13 cellular contexts compared by ENCODE assay signal in genomic region chr12:639988-640387, GRCh38. TPM values are rescaled to one million over a fixed set of nuclear protein-coding genes. Genes with fewer than 3 reads are reported as not detected.
DNase-seq lines count a peak whose midpoint lies in the region; ATAC-seq and TF ChIP-seq lines count a peak whose summit lies in the region.
"Had no signal": no experiment of that assay in that cellular context is flagged by ENCODE, and none has a peak within 500 bp of the region (broad histone marks: within the 10 kb centered on the region; RNA-seq: fewer than 3 reads in every experiment).

No MANE protein-coding gene starts in this region.

- no peaks in the 10 kb centered on the region for H3K9me3 Mint-ChIP-seq in activated naive CD4-positive, alpha-beta T cell treated with anti-CD3 and anti-CD28 coated beads, Interleukin-2, amount 50 U/mL, for 24 hours
- H3K9me3 Mint-ChIP-seq in activated naive CD8-positive, alpha-beta T cell (ENCODE audit: low read depth), result no peaks in the 10 kb centered on the region
- no peaks in the 10 kb centered on the region for H3K9me3 Mint-ChIP-seq in type B pancreatic cell

- no peaks in the 10 kb centered on the region for H3K27me3 Mint-ChIP-seq in activated naive CD4-positive, alpha-beta T cell treated with anti-CD3 and anti-CD28 coated beads, Interleukin-2, amount 50 U/mL, for 24 hours
- no peaks in the 10 kb centered on the region for H3K27me3 Mint-ChIP-seq in activated naive CD8-positive, alpha-beta T cell
- no peaks in the 10 kb centered on the region for H3K27me3 Mint-ChIP-seq in type B pancreatic cell

- H3K79me2 ChIP-seq in smooth muscle cell (ENCODE audit: low read depth), result no peaks in the 10 kb centered on the region

- no peaks in the 10 kb centered on the region for H3K36me3 ChIP-seq in smooth muscle cell (ENCODE audit: low read depth)
- H3K36me3 ChIP-seq in BE2C, result no peaks in the 10 kb centered on the region
- H3K36me3 ChIP-seq: uterus had no signal

- peaks cover 1% of the 10 kb centered on the region for H3K36me3 Mint-ChIP-seq in activated naive CD4-positive, alpha-beta T cell treated with anti-CD3 and anti-CD28 coated beads, Interleukin-2, amount 50 U/mL, for 24 hours
- no peaks in the 10 kb centered on the region for H3K36me3 Mint-ChIP-seq in activated naive CD8-positive, alpha-beta T cell
- no peaks in the 10 kb centered on the region for H3K36me3 Mint-ChIP-seq in type B pancreatic cell

- H3K27ac ChIP-seq in smooth muscle cell (ENCODE audit: low read depth), result no peak overlapping the region

- H3K9me3 ChIP-seq in smooth muscle cell (replicated peaks; ENCODE audit: low read depth) (no peaks in the 10 kb centered on the region), BE2C (no peaks in the 10 kb centered on the region)
- H3K9me3 ChIP-seq: uterus had no signal

- no peaks in the 10 kb centered on the region for H3K27me3 ChIP-seq in smooth muscle cell (ENCODE audit: low read depth)
- no peaks in the 10 kb centered on the region for H3K27me3 ChIP-seq in BE2C
- H3K27me3 ChIP-seq: uterus had no signal

- WGBS in smooth muscle cell (ENCODE audit: low lambda C conversion rate), result 96% methylated on average over 5 of the region's 5 CpGs

- DNase-seq in activated naive CD4-positive, alpha-beta T cell treated with anti-CD3 and anti-CD28 coated beads, Interleukin-2, amount 50 U/mL, for 16 hours, result no peak
- DNase-seq in midbrain (lab: John Stamatoyannopoulos, UW) (peak; percentile 42), type B pancreatic cell (ENCODE audit: extremely low spot score, unreplicated experiment) (no peak), smooth muscle cell (lab: John Stamatoyannopoulos, UW; ENCODE audit: unreplicated experiment) (no peak), BE2C (no peak)
- DNase-seq: activated CD4-positive, CD25-positive, alpha-beta regulatory T cell; caudate nucleus; NCI-H1930; uterus had no signal

- TF ChIP-seq CTCF in type B pancreatic cell (conservative IDR thresholded peaks at IDR 0.05), result no peak
- no peak for TF ChIP-seq CTCF in smooth muscle cell (IDR thresholded peaks at IDR 0.05; ENCODE audit: borderline replicate concordance, insufficient read depth, poor library complexity, severe bottlenecking)
- no peak for TF ChIP-seq CTCF in BE2C (IDR thresholded peaks at IDR 0.05; ENCODE audit: low read depth, low read length)

- peaks cover 57% of the 10 kb centered on the region for H3K4me1 Mint-ChIP-seq in activated naive CD4-positive, alpha-beta T cell treated with anti-CD3 and anti-CD28 coated beads, Interleukin-2, amount 50 U/mL, for 24 hours
- peaks cover 46% of the 10 kb centered on the region for H3K4me1 Mint-ChIP-seq in activated naive CD8-positive, alpha-beta T cell (ENCODE audit: low read depth)
- H3K4me1 Mint-ChIP-seq in type B pancreatic cell (ENCODE audit: unreplicated experiment), result peaks cover 7% of the 10 kb centered on the region

- no peak overlapping the region for H2AFZ ChIP-seq in smooth muscle cell (ENCODE audit: low read depth)

- H3K9ac ChIP-seq in smooth muscle cell (ENCODE audit: low read depth), result no peak overlapping the region

- peak overlapping the region; percentile 94 for H3K27ac Mint-ChIP-seq in activated naive CD4-positive, alpha-beta T cell treated with anti-CD3 and anti-CD28 coated beads, Interleukin-2, amount 50 U/mL, for 24 hours
- peak overlapping the region; percentile 90 for H3K27ac Mint-ChIP-seq in activated naive CD8-positive, alpha-beta T cell
- peak overlapping the region; percentile 71 for H3K27ac Mint-ChIP-seq in type B pancreatic cell

- H3K4me1 ChIP-seq in smooth muscle cell (ENCODE audit: low read depth), result no peaks in the 10 kb centered on the region
- H3K4me1 ChIP-seq in BE2C, result peaks cover 3% of the 10 kb centered on the region
- H3K4me1 ChIP-seq: uterus had no signal

- no peak for ATAC-seq in GM19463 (IDR thresholded peaks at IDR 0.05; ENCODE audit: unreplicated experiment)

- H3K4me3 ChIP-seq in smooth muscle cell (no peak overlapping the region), BE2C (ENCODE audit: low read depth, low read length) (no peak overlapping the region)
- H3K4me3 ChIP-seq: uterus had no signal

- H4K20me1 ChIP-seq in smooth muscle cell (ENCODE audit: low read depth), result no peaks in the 10 kb centered on the region

- no peak overlapping the region for H3K4me3 Mint-ChIP-seq in activated naive CD4-positive, alpha-beta T cell treated with anti-CD3 and anti-CD28 coated beads, Interleukin-2, amount 50 U/mL, for 24 hours
- H3K4me3 Mint-ChIP-seq in activated naive CD8-positive, alpha-beta T cell, result peak overlapping the region; percentile 6
- H3K4me3 Mint-ChIP-seq in type B pancreatic cell, result no peak overlapping the region

- H3F3A ChIP-seq in smooth muscle cell (ENCODE audit: low read depth), result peaks cover 5% of the 10 kb centered on the region

- H3K4me2 ChIP-seq in smooth muscle cell, result no peak overlapping the region

RNA-seq across cellular contexts. Expression of gene NINJ2, which starts 23.3 kb away (rescaled TPM):
- total RNA-seq in type B pancreatic cell (ENCODE audit: low replicate concordance), result 1.2 TPM in 1 of 2 replicates, not detected in the other
- total RNA-seq in smooth muscle cell, result 0.45 and 12.1 TPM in 2 replicates
- polyA plus RNA-seq in smooth muscle cell, result 4.2 and 4.6 TPM in 2 replicates
- polyA plus RNA-seq in BE2C (2012; ENCODE audit: insufficient read depth, insufficient read length, low read depth), result 3.1 TPM
- total RNA-seq: Daoy had no signal
